ENCODE assay signal across 1 cellular context in the genomic region with DNA sequence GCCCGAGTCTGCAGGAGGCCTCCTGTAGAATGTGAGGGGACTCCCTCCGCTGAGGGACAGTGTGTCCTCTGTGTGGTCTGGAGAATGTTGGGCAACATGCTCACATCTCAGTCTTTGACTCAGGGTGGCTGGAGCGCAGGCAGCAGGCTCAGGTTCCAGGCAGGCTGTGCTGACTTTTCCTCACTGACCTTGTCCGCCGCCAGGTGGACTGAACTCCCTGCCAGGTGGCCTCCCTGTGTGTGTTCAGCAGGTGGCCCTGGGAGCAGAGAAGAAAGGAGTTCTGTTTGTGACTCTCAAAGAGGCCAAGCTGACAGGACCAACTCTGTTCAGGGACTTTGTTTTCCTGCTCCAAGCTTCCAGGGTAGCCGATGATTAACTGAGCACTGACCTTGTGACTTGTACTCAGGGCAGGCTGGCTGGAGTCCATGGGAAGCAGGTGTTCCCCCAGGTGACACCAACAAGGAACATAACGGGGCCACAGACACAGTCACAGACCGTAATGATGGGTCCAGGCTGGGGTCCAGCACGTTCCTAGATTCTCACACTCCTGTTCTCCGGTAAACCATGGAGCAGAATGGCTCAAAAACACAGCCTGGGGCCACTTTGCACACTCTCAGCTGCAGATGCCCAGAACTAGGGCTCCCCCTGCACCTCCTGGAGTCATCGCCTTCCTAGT.
TF ChIP-seq lines count a peak whose summit lies in the region.

No MANE protein-coding gene starts in this region.

TF ChIP-seq in HepG2, 621 proteins besides CTCF, POLR2A, EP300 and RAD21 (continued from another document and continues in another):
- TF ChIP-seq GTF2F1 (IDR thresholded peaks at IDR 0.05; ENCODE audit: low read length) (no peak), NFIB (CRISPR knock-in tag; IDR thresholded peaks at IDR 0.05; ENCODE audit: borderline replicate concordance) (no peak), CBFB (CRISPR knock-in tag; IDR thresholded peaks at IDR 0.05) (no peak), POLR2AphosphoS5 (IDR thresholded peaks at IDR 0.05; ENCODE audit: low read depth, low read length) (no peak), MTA3 (CRISPR knock-in tag; IDR thresholded peaks at IDR 0.05) (no peak), CSRNP2 (CRISPR knock-in tag; conservative IDR thresholded peaks at IDR 0.05; ENCODE audit: low read depth) (no peak), U2AF2 (IDR thresholded peaks at IDR 0.05; ENCODE audit: low read depth, low read length) (no peak), FOXP1 (IDR thresholded peaks at IDR 0.05) (no peak), FOXP1 (CRISPR knock-in tag; IDR thresholded peaks at IDR 0.05) (peak; percentile 5; the same call in 1 of the 2 replicates), HNF4A (CRISPR knock-in tag; IDR thresholded peaks at IDR 0.05) (peak; percentile 83), JUND (CRISPR knock-in tag; IDR thresholded peaks at IDR 0.05) (0 out of 2 replicates have a peak, but pooled peaks have one; percentile 18), GRHL1 (CRISPR knock-in tag; conservative IDR thresholded peaks at IDR 0.05) (no peak), ZNF460 (CRISPR knock-in tag; IDR thresholded peaks at IDR 0.05; ENCODE audit: borderline replicate concordance) (no peak; the same call in 1 of the 2 replicates), MED1 (CRISPR knock-in tag; IDR thresholded peaks at IDR 0.05) (peak; percentile 57; the same call in 1 of the 2 replicates), ZNF501 (CRISPR knock-in tag; IDR thresholded peaks at IDR 0.05) (peak; percentile 69), SOX13 (IDR thresholded peaks at IDR 0.05) (no peak), SOX13 (CRISPR knock-in tag; conservative IDR thresholded peaks at IDR 0.05 in 1 of 2, IDR thresholded peaks at IDR 0.05 in 1 of 2) (peak in 1 of 2 experiments; percentile 53; a peak in 1 of 4 replicates), SIX1 (CRISPR knock-in tag; IDR thresholded peaks at IDR 0.05; ENCODE audit: borderline replicate concordance) (peak; percentile 30; the same call in 1 of the 2 replicates), ZNF780A (CRISPR knock-in tag; IDR thresholded peaks at IDR 0.05) (no peak), ZNF121 (CRISPR knock-in tag; IDR thresholded peaks at IDR 0.05) (no peak; the same call in 1 of the 2 replicates), ZNF670 (CRISPR knock-in tag; IDR thresholded peaks at IDR 0.05; ENCODE audit: borderline replicate concordance) (no peak), SNRNP70 (IDR thresholded peaks at IDR 0.05; ENCODE audit: low read depth, low read length) (no peak), AHR (CRISPR knock-in tag; IDR thresholded peaks at IDR 0.05) (no peak), ATF2 (CRISPR knock-in tag; IDR thresholded peaks at IDR 0.05) (peak; percentile 38; the same call in 1 of the 2 replicates), ZNF691 (CRISPR knock-in tag; IDR thresholded peaks at IDR 0.05; ENCODE audit: borderline replicate concordance, low read depth) (0 out of 2 replicates have a peak, but pooled peaks have one; percentile 34)
- TF ChIP-seq, protein P1, sequence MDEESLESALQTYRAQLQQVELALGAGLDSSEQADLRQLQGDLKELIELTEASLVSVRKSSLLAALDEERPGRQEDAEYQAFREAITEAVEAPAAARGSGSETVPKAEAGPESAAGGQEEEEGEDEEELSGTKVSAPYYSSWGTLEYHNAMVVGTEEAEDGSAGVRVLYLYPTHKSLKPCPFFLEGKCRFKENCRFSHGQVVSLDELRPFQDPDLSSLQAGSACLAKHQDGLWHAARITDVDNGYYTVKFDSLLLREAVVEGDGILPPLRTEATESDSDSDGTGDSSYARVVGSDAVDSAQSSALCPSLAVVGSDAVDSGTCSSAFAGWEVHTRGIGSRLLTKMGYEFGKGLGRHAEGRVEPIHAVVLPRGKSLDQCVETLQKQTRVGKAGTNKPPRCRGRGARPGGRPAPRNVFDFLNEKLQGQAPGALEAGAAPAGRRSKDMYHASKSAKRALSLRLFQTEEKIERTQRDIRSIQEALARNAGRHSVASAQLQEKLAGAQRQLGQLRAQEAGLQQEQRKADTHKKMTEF (CRISPR knock-in tag; IDR thresholded peaks at IDR 0.05), result no peak
- TF ChIP-seq, protein P2, sequence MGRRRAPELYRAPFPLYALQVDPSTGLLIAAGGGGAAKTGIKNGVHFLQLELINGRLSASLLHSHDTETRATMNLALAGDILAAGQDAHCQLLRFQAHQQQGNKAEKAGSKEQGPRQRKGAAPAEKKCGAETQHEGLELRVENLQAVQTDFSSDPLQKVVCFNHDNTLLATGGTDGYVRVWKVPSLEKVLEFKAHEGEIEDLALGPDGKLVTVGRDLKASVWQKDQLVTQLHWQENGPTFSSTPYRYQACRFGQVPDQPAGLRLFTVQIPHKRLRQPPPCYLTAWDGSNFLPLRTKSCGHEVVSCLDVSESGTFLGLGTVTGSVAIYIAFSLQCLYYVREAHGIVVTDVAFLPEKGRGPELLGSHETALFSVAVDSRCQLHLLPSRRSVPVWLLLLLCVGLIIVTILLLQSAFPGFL (CRISPR knock-in tag; IDR thresholded peaks at IDR 0.05), result no peak
- TF ChIP-seq, protein P3, sequence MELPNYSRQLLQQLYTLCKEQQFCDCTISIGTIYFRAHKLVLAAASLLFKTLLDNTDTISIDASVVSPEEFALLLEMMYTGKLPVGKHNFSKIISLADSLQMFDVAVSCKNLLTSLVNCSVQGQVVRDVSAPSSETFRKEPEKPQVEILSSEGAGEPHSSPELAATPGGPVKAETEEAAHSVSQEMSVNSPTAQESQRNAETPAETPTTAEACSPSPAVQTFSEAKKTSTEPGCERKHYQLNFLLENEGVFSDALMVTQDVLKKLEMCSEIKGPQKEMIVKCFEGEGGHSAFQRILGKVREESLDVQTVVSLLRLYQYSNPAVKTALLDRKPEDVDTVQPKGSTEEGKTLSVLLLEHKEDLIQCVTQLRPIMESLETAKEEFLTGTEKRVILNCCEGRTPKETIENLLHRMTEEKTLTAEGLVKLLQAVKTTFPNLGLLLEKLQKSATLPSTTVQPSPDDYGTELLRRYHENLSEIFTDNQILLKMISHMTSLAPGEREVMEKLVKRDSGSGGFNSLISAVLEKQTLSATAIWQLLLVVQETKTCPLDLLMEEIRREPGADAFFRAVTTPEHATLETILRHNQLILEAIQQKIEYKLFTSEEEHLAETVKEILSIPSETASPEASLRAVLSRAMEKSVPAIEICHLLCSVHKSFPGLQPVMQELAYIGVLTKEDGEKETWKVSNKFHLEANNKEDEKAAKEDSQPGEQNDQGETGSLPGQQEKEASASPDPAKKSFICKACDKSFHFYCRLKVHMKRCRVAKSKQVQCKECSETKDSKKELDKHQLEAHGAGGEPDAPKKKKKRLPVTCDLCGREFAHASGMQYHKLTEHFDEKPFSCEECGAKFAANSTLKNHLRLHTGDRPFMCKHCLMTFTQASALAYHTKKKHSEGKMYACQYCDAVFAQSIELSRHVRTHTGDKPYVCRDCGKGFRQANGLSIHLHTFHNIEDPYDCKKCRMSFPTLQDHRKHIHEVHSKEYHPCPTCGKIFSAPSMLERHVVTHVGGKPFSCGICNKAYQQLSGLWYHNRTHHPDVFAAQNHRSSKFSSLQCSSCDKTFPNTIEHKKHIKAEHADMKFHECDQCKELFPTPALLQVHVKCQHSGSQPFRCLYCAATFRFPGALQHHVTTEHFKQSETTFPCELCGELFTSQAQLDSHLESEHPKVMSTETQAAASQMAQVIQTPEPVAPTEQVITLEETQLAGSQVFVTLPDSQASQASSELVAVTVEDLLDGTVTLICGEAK (IDR thresholded peaks at IDR 0.05), result no peak
- TF ChIP-seq, protein P3 (CRISPR knock-in tag; IDR thresholded peaks at IDR 0.05), result 0 out of 2 replicates have a peak, but pooled peaks have one; percentile 34
